Comparison of ENCODE assay signal across 9 cellular contexts in the genomic region with DNA sequence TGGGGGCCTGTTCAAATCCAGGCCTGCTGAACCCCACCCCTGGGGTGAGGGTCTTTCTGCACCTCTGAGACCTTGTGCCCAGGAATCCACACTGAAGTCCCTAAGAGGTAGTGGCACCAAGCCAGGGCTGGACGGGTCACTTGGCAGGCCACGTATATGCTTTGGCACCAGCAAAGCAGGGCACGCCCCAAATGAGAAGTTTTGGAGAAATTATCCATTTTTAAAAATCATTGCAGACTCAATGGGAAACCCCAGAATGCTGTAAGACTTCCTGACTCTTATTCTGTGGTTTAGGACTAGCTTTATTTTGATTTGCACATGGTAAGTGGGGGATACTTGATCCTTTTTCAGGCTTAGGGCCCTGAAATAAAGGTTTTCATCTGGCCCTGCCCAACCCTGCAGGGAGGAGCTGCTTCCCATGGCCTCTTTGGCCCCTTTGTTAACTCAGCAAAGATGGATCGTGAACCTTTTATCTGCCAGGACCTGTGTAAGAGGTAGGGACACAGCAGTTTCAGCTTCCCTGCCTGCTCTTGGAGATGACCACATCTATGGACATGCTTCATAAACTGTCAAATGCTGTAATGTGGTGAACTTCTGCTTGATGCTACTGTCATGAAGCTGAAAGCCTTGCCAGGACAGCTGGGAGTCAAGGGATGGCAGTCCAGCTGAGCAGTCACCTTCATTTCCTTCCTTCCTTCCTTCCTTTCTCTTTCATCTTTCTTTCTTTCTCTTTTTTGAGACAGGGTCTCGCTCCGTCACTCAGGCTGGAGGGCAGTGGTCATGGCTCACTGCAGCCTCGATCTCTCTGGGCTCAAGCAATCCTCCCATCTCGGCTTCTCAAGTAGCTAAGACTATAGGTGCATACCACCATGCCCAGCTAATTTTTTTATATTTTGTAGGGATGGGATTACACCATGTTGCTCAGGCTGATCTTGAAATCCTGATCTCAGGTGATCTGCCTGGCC.
DNase-seq lines count a peak whose midpoint lies in the region; ATAC-seq and TF ChIP-seq lines count a peak whose summit lies in the region.
"Had no signal": no experiment of that assay in that cellular context is flagged by ENCODE, and none has a peak within 500 bp of the region (broad histone marks: within the 10 kb centered on the region; RNA-seq: fewer than 3 reads in every experiment).

No MANE protein-coding gene starts in this region.

- H3K36me3 ChIP-seq in mucosa of stomach (ENCODE audit: control insufficient read depth, insufficient read depth, low read length) (no peaks in the 10 kb centered on the region), upper lobe of right lung (no peaks in the 10 kb centered on the region)

- H3K4me1 Mint-ChIP-seq in endothelial cell (ENCODE audit: unreplicated experiment) = peaks cover 51% of the 10 kb centered on the region
- H3K4me1 Mint-ChIP-seq in effector memory CD8-positive, alpha-beta T cell (ENCODE audit: low read depth in 2 of 2) = peaks cover 0 to 4% of the 10 kb centered on the region in 2 donors
- peaks cover 29% of the 10 kb centered on the region for H3K4me1 Mint-ChIP-seq in CD14-positive monocyte

- H3K4me1 ChIP-seq in mucosa of stomach (ENCODE audit: control insufficient read depth, insufficient read depth, low read length) = peaks cover 32% of the 10 kb centered on the region
- H3K4me1 ChIP-seq in upper lobe of right lung = peaks cover 39% of the 10 kb centered on the region

- ATAC-seq in upper lobe of right lung = no peak
- ATAC-seq in effector memory CD8-positive, alpha-beta T cell (replicated peaks) = no peak

- H3K4me3 Mint-ChIP-seq in endothelial cell (ENCODE audit: unreplicated experiment) (peak overlapping the region; percentile 13), CD14-positive monocyte (peak overlapping the region in 1 of 2 donors; percentile 4)
- H3K4me3 Mint-ChIP-seq in effector memory CD8-positive, alpha-beta T cell = no peak overlapping the region
- H3K4me3 Mint-ChIP-seq: memory B cell had no signal

- peak overlapping the region; percentile 14 for H3K9ac ChIP-seq in mucosa of stomach (ENCODE audit: low read length)

- H3K27ac ChIP-seq in upper lobe of right lung = peak overlapping the region; percentile 81

- intact Hi-C loops in upper lobe of right lung (cut with DNase I) (no loop called here), CD14-positive monocyte (cut with micrococcal nuclease) (no loop called here)

- no peak overlapping the region for H3K4me3 ChIP-seq in mucosa of stomach (ENCODE audit: low read length)
- H3K4me3 ChIP-seq in upper lobe of right lung = no peak overlapping the region

- no peak overlapping the region for H3K27ac Mint-ChIP-seq in endothelial cell (ENCODE audit: unreplicated experiment)
- no peak overlapping the region for H3K27ac Mint-ChIP-seq in effector memory CD8-positive, alpha-beta T cell
- peak overlapping the region in 3 of 7 donors; percentile 1 to 72 (median 61) for H3K27ac Mint-ChIP-seq in CD14-positive monocyte
- H3K27ac Mint-ChIP-seq: memory B cell had no signal

- H3K9me3 ChIP-seq in mucosa of stomach (ENCODE audit: control insufficient read depth, low read length) (no peaks in the 10 kb centered on the region), upper lobe of right lung (no peaks in the 10 kb centered on the region)

- TF ChIP-seq CTCF in endothelial cell (IDR thresholded peaks at IDR 0.05; ENCODE audit: unreplicated experiment) (no peak), upper lobe of right lung (IDR thresholded peaks at IDR 0.05) (no peak), CD14-positive monocyte (IDR thresholded peaks at IDR 0.05) (no peak)

- H3K9me3 Mint-ChIP-seq in endothelial cell (ENCODE audit: unreplicated experiment) (no peaks in the 10 kb centered on the region), CD14-positive monocyte (peaks cover 0 to 10% (median 4%) of the 10 kb centered on the region in 7 donors)
- no peaks in the 10 kb centered on the region for H3K9me3 Mint-ChIP-seq in effector memory CD8-positive, alpha-beta T cell

- H3K36me3 Mint-ChIP-seq in endothelial cell (ENCODE audit: low read depth, unreplicated experiment) (peaks cover 11% of the 10 kb centered on the region), CD14-positive monocyte (peaks cover 5 to 6% of the 10 kb centered on the region in 2 donors)
- H3K36me3 Mint-ChIP-seq in effector memory CD8-positive, alpha-beta T cell (ENCODE audit: insufficient read depth) = no peaks in the 10 kb centered on the region

- H3K27me3 Mint-ChIP-seq in endothelial cell (ENCODE audit: unreplicated experiment) (peaks cover 6% of the 10 kb centered on the region), CD14-positive monocyte (ENCODE audit: low read depth in 3 of 3) (peaks cover 25 to 55% (median 45%) of the 10 kb centered on the region in 3 donors)
- no peaks in the 10 kb centered on the region for H3K27me3 Mint-ChIP-seq in effector memory CD8-positive, alpha-beta T cell
- H3K27me3 Mint-ChIP-seq: memory B cell had no signal

- H3K27me3 ChIP-seq in mucosa of stomach (ENCODE audit: control insufficient read depth, insufficient read depth, low read length) (no peaks in the 10 kb centered on the region), upper lobe of right lung (no peaks in the 10 kb centered on the region)

- DNase-seq in activated effector memory CD4-positive, alpha-beta T cell treated with anti-CD3 and anti-CD28 coated beads, Interleukin-2, amount 50 U/mL, for 16 hours = peak; percentile 27
- no peak for DNase-seq in activated effector memory CD4-positive, alpha-beta T cell treated with Interleukin-2 at 50 U/mL for 16 hours
- DNase-seq in endothelial cell (ENCODE audit: low spot score) (no peak), upper lobe of right lung (peak; percentile 70), NCI-H2107 (lab: John Stamatoyannopoulos, UW) (no peak), CD14-positive monocyte (ENCODE audit: low spot score) (no peak)
- DNase-seq in effector memory CD8-positive, alpha-beta T cell = no peak

Comparison
In these comparisons a context has a peak if more than half of its experiments do, and no peak if none do; other contexts are left out.
1. DNase-seq: peak in activated effector memory CD4-positive, alpha-beta T cell treated with anti-CD3 and anti-CD28 coated beads, Interleukin-2, amount 50 U/mL, for 16 hours (single experiment) and upper lobe of right lung (single experiment); none in activated effector memory CD4-positive, alpha-beta T cell treated with Interleukin-2 at 50 U/mL for 16 hours (single experiment), endothelial cell (single experiment), NCI-H2107 (single experiment), effector memory CD8-positive, alpha-beta T cell (0 of 3) and CD14-positive monocyte (single experiment).